12 cellular contexts compared by ENCODE assay signal in genomic region chr2:105761931-105762515, GRCh38. TPM values are rescaled to one million over a fixed set of nuclear protein-coding genes. Genes with fewer than 3 reads are reported as not detected.
DNase-seq lines count a peak whose midpoint lies in the region; ATAC-seq and TF ChIP-seq lines count a peak whose summit lies in the region.
"Had no signal": no experiment of that assay in that cellular context is flagged by ENCODE, and none has a peak within 500 bp of the region (broad histone marks: within the 10 kb centered on the region; RNA-seq: fewer than 3 reads in every experiment).

No MANE protein-coding gene starts in this region.

- no peak overlapping the region for H3K4me3 ChIP-seq in HUES6 (ENCODE audit: low read depth, low read length)
- H3K4me3 ChIP-seq in neutrophil (ENCODE audit: low read depth in 1 of 2, low read length in 1 of 2), result no peak overlapping the region
- no peak overlapping the region for H3K4me3 ChIP-seq in MG63
- no peak overlapping the region for H3K4me3 ChIP-seq in psoas muscle

- H3K9me3 Mint-ChIP-seq in activated T-cell treated with anti-CD3 and anti-CD28 coated beads, Interleukin-2, amount 50 U/mL, for 72 hours, result no peaks in the 10 kb centered on the region

- intact Hi-C loops in psoas muscle (cut with DNase I), result no loop called here

- H3K36me3 Mint-ChIP-seq in activated T-cell treated with anti-CD3 and anti-CD28 coated beads, Interleukin-2, amount 50 U/mL, for 72 hours (ENCODE audit: insufficient read depth in 2 of 2), result peaks cover 7 to 19% of the 10 kb centered on the region in 2 donors

- TF ChIP-seq CTCF in neutrophil (IDR thresholded peaks at IDR 0.05) (no peak), psoas muscle (IDR thresholded peaks at IDR 0.05) (no peak)

- peaks cover 100% of the 10 kb centered on the region for H3K4me1 Mint-ChIP-seq in activated T-cell treated with anti-CD3 and anti-CD28 coated beads, Interleukin-2, amount 50 U/mL, for 72 hours (ENCODE audit: low read depth)

- DNase-seq in activated T-cell treated with anti-CD3 and anti-CD28 coated beads, Interleukin-2, amount 50 U/mL, for 72 hours, result no peak
- DNase-seq in glomerular visceral epithelial cell (ENCODE audit: extremely low spot score) (peak; percentile 21), MG63 (no peak), psoas muscle (no peak), NCI-H187 (lab: John Stamatoyannopoulos, UW) (no peak)
- DNase-seq: amniotic stem cell; DMS53; NCI-H1436; NK-92 treated with Interleukin-12 subunit alpha and Interleukin-12 subunit beta, amount 100 ng/mL, for 24 hours had no signal

- H3K4me3 Mint-ChIP-seq in activated T-cell treated with anti-CD3 and anti-CD28 coated beads, Interleukin-2, amount 50 U/mL, for 72 hours, result peak overlapping the region; percentile 80 to 85

- H3K36me3 ChIP-seq in HUES6 (ENCODE audit: control insufficient read depth, insufficient read depth, low read length) (no peaks in the 10 kb centered on the region), neutrophil (peaks cover 4% of the 10 kb centered on the region), MG63 (no peaks in the 10 kb centered on the region), psoas muscle (ENCODE audit: insufficient read depth in 1 of 2, low read depth in 1 of 2) (no peaks in the 10 kb centered on the region)

- WGBS in psoas muscle, 3 donors, result 73 to 76% (median 73%) methylated on average over 11 of the region's 11 CpGs

- H3K4me1 ChIP-seq in HUES6 (ENCODE audit: control insufficient read depth, insufficient read depth, low read length), result peaks cover 30% of the 10 kb centered on the region
- H3K4me1 ChIP-seq in neutrophil (ENCODE audit: control insufficient read depth in 1 of 2, insufficient read depth in 1 of 2, low read depth in 1 of 2, low read length in 1 of 2), result peaks cover 18 to 20% of the 10 kb centered on the region in 2 experiments
- peaks cover 31% of the 10 kb centered on the region for H3K4me1 ChIP-seq in psoas muscle

- no peaks in the 10 kb centered on the region for H3K27me3 Mint-ChIP-seq in activated T-cell treated with anti-CD3 and anti-CD28 coated beads, Interleukin-2, amount 50 U/mL, for 72 hours (ENCODE audit: low read depth)

- peak in 1 of 2 donors; percentile 22 for ATAC-seq in activated T-cell treated with anti-CD3 and anti-CD28 coated beads, Interleukin-2, amount 50 U/mL, for 72 hours (replicated peaks in 1 of 2)
- ATAC-seq in HG03442 (IDR thresholded peaks at IDR 0.05; ENCODE audit: unreplicated experiment) (no peak), psoas muscle (no peak)

- no peaks in the 10 kb centered on the region for H3K27me3 ChIP-seq in HUES6 (ENCODE audit: control insufficient read depth, insufficient read depth, low read length)
- no peaks in the 10 kb centered on the region for H3K27me3 ChIP-seq in neutrophil
- H3K27me3 ChIP-seq in MG63, result no peaks in the 10 kb centered on the region
- H3K27me3 ChIP-seq in psoas muscle (ENCODE audit: insufficient read depth in 3 of 3, low read length in 2 of 3), result no peaks in the 10 kb centered on the region

- 0 out of 2 replicates have a peak overlapping the region, but pooled peaks have one; percentile 7 for H3K27ac ChIP-seq in HUES6 (ENCODE audit: low read depth, low read length)
- peak overlapping the region; percentile 77 for H3K27ac ChIP-seq in neutrophil
- no peak overlapping the region for H3K27ac ChIP-seq in psoas muscle

- H3K9me3 ChIP-seq in HUES6 (ENCODE audit: control insufficient read depth, insufficient read depth, low read depth, low read length), result no peaks in the 10 kb centered on the region
- H3K9me3 ChIP-seq in neutrophil, result no peaks in the 10 kb centered on the region
- no peaks in the 10 kb centered on the region for H3K9me3 ChIP-seq in MG63
- no peaks in the 10 kb centered on the region for H3K9me3 ChIP-seq in psoas muscle

- peak overlapping the region; percentile 97 for H3K27ac Mint-ChIP-seq in activated T-cell treated with anti-CD3 and anti-CD28 coated beads, Interleukin-2, amount 50 U/mL, for 72 hours

- no peak overlapping the region for H3K9ac ChIP-seq in HUES6 (ENCODE audit: low read length)

RNA-seq across cellular contexts. Expression of gene NCK2, which starts 17.3 kb away (rescaled TPM):
- 100 to 1,000 TPM; 159 to 161 TPM for total RNA-seq in activated T-cell treated with anti-CD3 and anti-CD28 coated beads, Interleukin-2, amount 50 U/mL, for 72 hours
- 7.3 and 23.4 TPM in 2 replicates for total RNA-seq in MG63 (2014; rRNA removed; shearing (Covaris generic); ENCODE audit: low replicate concordance)
- 10 to 100 TPM; 33.9 to 53.1 (median 41.1) TPM for total RNA-seq in psoas muscle
- polyA plus RNA-seq in psoas muscle, result 100 to 1,000 TPM in 1 of 3 donors, 10 to 100 TPM in 2; 26.5 to 111 (median 39.6) TPM
